In the genomic region with DNA sequence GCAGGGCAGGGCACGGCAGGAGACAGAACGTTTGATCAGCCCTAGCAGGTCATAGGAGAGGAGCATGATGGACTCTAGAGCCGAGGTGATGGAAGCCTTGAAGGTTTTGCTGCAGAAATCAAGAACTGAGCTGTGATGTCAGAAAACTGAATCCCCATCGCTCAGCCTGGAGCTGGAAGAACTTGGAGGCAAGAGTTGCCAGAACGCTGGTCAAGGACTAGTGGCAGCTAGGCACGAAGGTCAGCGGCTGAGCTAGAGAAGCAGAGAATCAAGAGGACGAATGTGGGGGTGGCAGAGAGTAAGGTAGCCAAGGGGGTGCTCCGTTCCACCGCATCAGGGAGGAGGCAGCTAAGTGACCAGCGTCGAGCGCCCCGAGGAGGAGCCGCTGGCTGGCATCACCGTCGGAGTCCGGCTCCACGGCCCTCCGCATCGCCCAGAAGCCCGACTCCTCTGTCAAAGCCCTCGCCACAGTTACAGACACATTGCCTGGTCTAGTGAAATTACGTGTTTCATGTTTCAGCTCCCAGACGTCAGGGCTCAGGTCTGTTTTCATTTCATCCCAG, we compare ENCODE assay signal across 8 cellular contexts. TPM values are rescaled to one million over a fixed set of nuclear protein-coding genes. Genes with fewer than 3 reads are reported as not detected.
DNase-seq lines count a peak whose midpoint lies in the region; ATAC-seq and TF ChIP-seq lines count a peak whose summit lies in the region.

No MANE protein-coding gene starts in this region.

- H3K14ac ChIP-seq in mesenchymal stem cell (ENCODE audit: low read length in 2 of 2), result peak overlapping the region in 1 of 2 experiments; percentile 38

- peak overlapping the region; percentile 90 for H2AFZ ChIP-seq in mesenchymal stem cell (ENCODE audit: low read depth, low read length)

- TF ChIP-seq CTCF in A673 (conservative IDR thresholded peaks at IDR 0.05; ENCODE audit: low read depth, low read length) (no peak), cardiac fibroblast (IDR thresholded peaks at IDR 0.05; ENCODE audit: low read depth, low read length) (no peak)

- H3K4me3 ChIP-seq in A673 (ENCODE audit: low read depth, low read length, poor library complexity, severe bottlenecking) (peak overlapping the region; percentile 73), cardiac fibroblast (replicated peaks in 1 of 2; ENCODE audit: low read depth in 2 of 2, low read length in 2 of 2) (peak overlapping the region; percentile 77 to 84), mesenchymal stem cell (ENCODE audit: insufficient read depth in 1 of 2, low read depth in 1 of 2, low read length in 2 of 2) (peak overlapping the region; percentile 82 to 94), urinary bladder (ENCODE audit: low read depth, low read length) (peak overlapping the region; percentile 81)

- H3K36me3 ChIP-seq in A673 (ENCODE audit: insufficient read depth, low read length, poor library complexity, severe bottlenecking) (no peaks in the 10 kb centered on the region), mesenchymal stem cell (ENCODE audit: control insufficient read depth in 1 of 2, insufficient read depth in 2 of 2, low read depth in 1 of 2, low read length in 2 of 2) (no peaks in the 10 kb centered on the region), urinary bladder (ENCODE audit: insufficient read depth) (no peaks in the 10 kb centered on the region)

- no peak overlapping the region for H2BK120ac ChIP-seq in mesenchymal stem cell (ENCODE audit: low read depth, low read length)

- peak overlapping the region; percentile 27 for H2AK5ac ChIP-seq in mesenchymal stem cell (ENCODE audit: low read length, severe bottlenecking)

- no peaks in the 10 kb centered on the region for H3K9me3 ChIP-seq in A673 (ENCODE audit: low read depth, low read length, poor library complexity, severe bottlenecking)
- no peaks in the 10 kb centered on the region for H3K9me3 ChIP-seq in mesenchymal stem cell (ENCODE audit: control insufficient read depth, low read length)

- peak overlapping the region; percentile 76 for H3K9ac ChIP-seq in mesenchymal stem cell (ENCODE audit: low read length)

- H3K79me1 ChIP-seq in mesenchymal stem cell (replicated peaks; ENCODE audit: low read length, poor library complexity, severe bottlenecking), result peaks cover 16% of the 10 kb centered on the region

- intact Hi-C loops in A673 (cut with micrococcal nuclease; ENCODE audit: unreplicated experiment), result no loop called here

- H3K4me1 ChIP-seq in A673 (ENCODE audit: insufficient read depth, low read length, poor library complexity, severe bottlenecking) (peaks cover 9% of the 10 kb centered on the region), mesenchymal stem cell (ENCODE audit: control insufficient read depth, insufficient read depth, low read depth, low read length) (peaks cover 16% of the 10 kb centered on the region), urinary bladder (ENCODE audit: insufficient read depth) (no peaks in the 10 kb centered on the region)

- H3K27me3 ChIP-seq in A673 (replicated peaks; ENCODE audit: insufficient read depth, low read depth, low read length, poor library complexity), result peaks cover 6% of the 10 kb centered on the region
- peaks cover 0 to 20% of the 10 kb centered on the region in 2 experiments for H3K27me3 ChIP-seq in mesenchymal stem cell (ENCODE audit: control insufficient read depth in 1 of 2, insufficient read depth in 1 of 2, low read length in 2 of 2)

- POLR2A ChIA-PET in A673 (lab: Charles Lee; ENCODE audit: low non-redundant PET), result interaction anchor here (0.6 kb wide), 1 partner anchor 216 kb away, joined by 4 read pairs; no protein-coding TSS in a partner anchor

- no TSS peak for BruUV-seq in A673 (replicated peaks; lab: Mats Ljungman, UMichigan)

- no peak overlapping the region for H2BK5ac ChIP-seq in mesenchymal stem cell (ENCODE audit: low read depth, low read length, poor library complexity, severe bottlenecking)

- H2BK12ac ChIP-seq in mesenchymal stem cell (ENCODE audit: low read length in 2 of 2), result peak overlapping the region in 1 of 2 experiments; percentile 33

- ATAC-seq in GM18868 (IDR thresholded peaks at IDR 0.05; ENCODE audit: unreplicated experiment) (peak; percentile 5), HG03521 (IDR thresholded peaks at IDR 0.05; ENCODE audit: unreplicated experiment) (peak; percentile 1)

- DNase-seq in A673 (ENCODE audit: low spot score) (no peak), cardiac fibroblast (ENCODE audit: low read depth in 2 of 2) (no peak), mesenchymal stem cell (peak; percentile 36), COLO829 (ENCODE audit: low spot score) (no peak), OCI-M2 (lab: John Stamatoyannopoulos, UW; ENCODE audit: unreplicated experiment) (no peak)

- H3K18ac ChIP-seq in mesenchymal stem cell (ENCODE audit: low read depth in 1 of 2, low read length in 2 of 2), result peak overlapping the region in 1 of 2 experiments; percentile 90

- H4K91ac ChIP-seq in mesenchymal stem cell (ENCODE audit: low read length), result no peak overlapping the region

- no peak overlapping the region for H4K8ac ChIP-seq in mesenchymal stem cell (ENCODE audit: low read length)

- no peak overlapping the region for H2BK15ac ChIP-seq in mesenchymal stem cell (ENCODE audit: low read depth, poor library complexity, severe bottlenecking)

- H3K27ac ChIP-seq in A673 (ENCODE audit: low read depth, low read length, poor library complexity, severe bottlenecking), result no peak overlapping the region
- no peak overlapping the region for H3K27ac ChIP-seq in mesenchymal stem cell (ENCODE audit: low read length, poor library complexity, severe bottlenecking)
- no peak overlapping the region for H3K27ac ChIP-seq in urinary bladder (ENCODE audit: low read depth)

- H3K23ac ChIP-seq in mesenchymal stem cell (ENCODE audit: low read length in 2 of 2), result peak overlapping the region in 1 of 2 experiments; percentile 0

- CTCF ChIA-PET in A673 (lab: Charles Lee), result interaction anchor here (1.5 to 1.7 kb wide), 2 partner anchors 117 to 216 kb away, joined by 9 to 10 read pairs; no protein-coding TSS in a partner anchor

- no peak overlapping the region for H3K4ac ChIP-seq in mesenchymal stem cell (ENCODE audit: low read depth in 1 of 2, low read length in 2 of 2)

- 3% methylated on average over 25 of the region's 25 CpGs for WGBS in mesenchymal stem cell
- 11% methylated on average over 25 of the region's 25 CpGs for WGBS in urinary bladder

- H3K4me2 ChIP-seq in mesenchymal stem cell (ENCODE audit: low read length, poor library complexity, severe bottlenecking), result peak overlapping the region; percentile 96

RNA-seq across cellular contexts. Expression of gene GALNT10, which starts 1.2 kb away (rescaled TPM):
- total RNA-seq in A673 (2021) (17.9 and 18.0 TPM in 2 replicates), urinary bladder (19.4 TPM)
- 86.0 TPM for polyA plus RNA-seq in mesenchymal stem cell (2013, experiment 1 of 2)
- polyA plus RNA-seq in mesenchymal stem cell (2013, experiment 2 of 2), result 85.7 TPM
- 15.7 TPM for polyA plus RNA-seq in urinary bladder
